ENCODE assay signal across 15 cellular contexts in the genomic region with DNA sequence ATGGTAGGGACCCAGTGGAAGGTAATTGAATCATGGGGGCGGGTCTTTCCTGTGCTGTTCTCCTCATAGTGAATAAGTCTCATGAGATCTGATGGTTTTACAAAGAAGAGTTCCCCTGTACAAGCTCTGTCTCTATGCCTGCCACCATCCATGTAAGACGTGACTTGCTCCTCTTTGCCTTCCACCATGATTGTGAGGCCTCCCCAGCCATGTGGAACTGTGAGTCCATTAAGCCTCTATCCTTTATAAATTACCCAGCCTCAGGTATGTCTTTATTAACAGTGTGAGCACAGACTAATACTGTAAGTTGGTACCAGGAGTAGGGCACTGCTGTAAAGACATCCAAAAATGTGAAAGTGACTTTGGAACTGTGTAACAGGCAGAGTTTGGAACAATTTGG. TPM values are rescaled to one million over a fixed set of nuclear protein-coding genes. Genes with fewer than 3 reads are reported as not detected.
"Had no signal": no experiment of that assay in that cellular context is flagged by ENCODE, and none has a peak within 500 bp of the region (broad histone marks: within the 10 kb centered on the region; RNA-seq: fewer than 3 reads in every experiment).

No MANE protein-coding gene starts in this region.

RNA-seq across cellular contexts. Expression of gene OR9K2, which starts 45.6 kb away (rescaled TPM):
- total RNA-seq: activated B cell treated with CpG ODN at 0.5 μM for 24 hours; activated CD4-positive, alpha-beta memory T cell treated with anti-CD3 and anti-CD28 coated beads for 36 hours; activated CD4-positive, alpha-beta memory T cell treated with anti-CD3 and anti-CD28 coated beads, Interleukin-2, amount 10 ng/mL, durations not matched to agents 7 days and 5 days; activated CD4-positive, alpha-beta T cell treated with anti-CD3 and anti-CD28 coated beads for 36 hours; activated CD4-positive, alpha-beta T cell treated with anti-CD3 and anti-CD28 coated beads, Interleukin-2, amount 10 ng/mL, durations not matched to agents 24 days and 14 days; activated CD4-positive, alpha-beta T cell treated with anti-CD3 and anti-CD28 coated beads, Interleukin-2, amount 10 ng/mL, durations not matched to agents 7 days and 5 days; activated CD8-positive, alpha-beta memory T cell treated with anti-CD3 and anti-CD28 coated beads for 36 hours; activated CD8-positive, alpha-beta memory T cell treated with anti-CD3 and anti-CD28 coated beads, Interleukin-2, amount 10 ng/mL, durations not matched to agents 7 days and 5 days; activated CD8-positive, alpha-beta T cell treated with anti-CD3 and anti-CD28 coated beads for 36 hours; activated CD8-positive, alpha-beta T cell treated with anti-CD3 and anti-CD28 coated beads, Interleukin-2, amount 10 ng/mL, durations not matched to agents 7 days and 5 days; T-cell; T-helper 1 cell treated with Interleukin-12 subunit alpha and Interleukin-12 subunit beta and Interleukin-4 antibody, amounts not matched to agents 30 ng/mL and 1 ng/mL, for 36 hours; T-helper 17 cell; T-helper 2 cell treated with Interferon-gamma antibody and Interleukin-4, amounts not matched to agents 100 ng/mL and 5 ng/mL, for 36 hours; WTC11 had no signal

RNA-seq across cellular contexts. Expression of gene OR10A7, which starts 49.0 kb away (rescaled TPM):
- total RNA-seq: activated B cell treated with CpG ODN at 0.5 μM for 24 hours; activated CD4-positive, alpha-beta memory T cell treated with anti-CD3 and anti-CD28 coated beads for 36 hours; activated CD4-positive, alpha-beta memory T cell treated with anti-CD3 and anti-CD28 coated beads, Interleukin-2, amount 10 ng/mL, durations not matched to agents 7 days and 5 days; activated CD4-positive, alpha-beta T cell treated with anti-CD3 and anti-CD28 coated beads for 36 hours; activated CD4-positive, alpha-beta T cell treated with anti-CD3 and anti-CD28 coated beads, Interleukin-2, amount 10 ng/mL, durations not matched to agents 24 days and 14 days; activated CD4-positive, alpha-beta T cell treated with anti-CD3 and anti-CD28 coated beads, Interleukin-2, amount 10 ng/mL, durations not matched to agents 7 days and 5 days; activated CD8-positive, alpha-beta memory T cell treated with anti-CD3 and anti-CD28 coated beads for 36 hours; activated CD8-positive, alpha-beta memory T cell treated with anti-CD3 and anti-CD28 coated beads, Interleukin-2, amount 10 ng/mL, durations not matched to agents 7 days and 5 days; activated CD8-positive, alpha-beta T cell treated with anti-CD3 and anti-CD28 coated beads for 36 hours; activated CD8-positive, alpha-beta T cell treated with anti-CD3 and anti-CD28 coated beads, Interleukin-2, amount 10 ng/mL, durations not matched to agents 7 days and 5 days; T-cell; T-helper 1 cell treated with Interleukin-12 subunit alpha and Interleukin-12 subunit beta and Interleukin-4 antibody, amounts not matched to agents 30 ng/mL and 1 ng/mL, for 36 hours; T-helper 17 cell; T-helper 2 cell treated with Interferon-gamma antibody and Interleukin-4, amounts not matched to agents 100 ng/mL and 5 ng/mL, for 36 hours; WTC11 had no signal
